ENCODE assay signal across 20 cellular contexts in the genomic region with DNA sequence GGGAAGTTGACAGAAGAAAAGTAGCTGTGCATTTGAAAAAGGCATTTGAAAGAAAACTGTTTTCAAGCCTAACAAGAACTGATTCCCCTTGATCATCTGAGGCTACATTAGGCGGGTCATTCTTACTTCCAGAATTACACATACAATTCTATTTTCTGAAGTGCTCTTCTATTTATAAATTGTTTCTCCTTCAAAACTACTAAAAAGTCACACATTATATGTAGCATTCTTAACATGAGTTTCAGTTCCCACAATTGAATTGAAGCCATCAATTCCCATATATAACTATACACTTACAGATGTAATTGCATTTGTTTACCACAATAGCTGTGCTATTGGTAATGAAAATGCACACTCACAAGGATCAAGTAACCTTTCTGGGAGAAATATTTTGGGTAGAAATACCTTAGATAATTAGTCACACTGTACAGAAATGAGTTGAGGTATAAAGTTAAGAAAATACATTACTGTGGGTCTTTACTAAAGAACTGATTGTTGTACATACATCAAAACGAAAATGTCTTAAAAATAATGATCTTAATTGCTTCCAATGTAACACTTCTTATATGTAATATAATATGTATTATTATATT.
"Had no signal": no experiment of that assay in that cellular context is flagged by ENCODE, and none has a peak within 500 bp of the region (broad histone marks: within the 10 kb centered on the region; RNA-seq: fewer than 3 reads in every experiment).

No MANE protein-coding gene starts in this region.

- H3K4me3 ChIP-seq: PC-9 had no signal

- H3K4me2 ChIP-seq: PC-9 had no signal

- DNase-seq: activated B cell treated with CpG ODN at 0.5 μM for 24 hours; activated CD4-positive, alpha-beta T cell treated with anti-CD3 and anti-CD28 coated beads for 1 hour; activated CD4-positive, alpha-beta T cell treated with anti-CD3 and anti-CD28 coated beads, Interleukin-2, amount 10 ng/mL, durations not matched to agents 24 days and 14 days; activated CD4-positive, alpha-beta T cell treated with anti-CD3 and anti-CD28 coated beads, Interleukin-2, amount 50 U/mL, for 48 hours; activated CD8-positive, alpha-beta memory T cell treated with anti-CD3 and anti-CD28 coated beads, Interleukin-2, amount 10 ng/mL, durations not matched to agents 7 days and 5 days; activated effector memory CD4-positive, alpha-beta T cell treated with Interleukin-2 at 50 U/mL for 16 hours; activated naive CD4-positive, alpha-beta T cell; activated naive CD8-positive, alpha-beta T cell treated with anti-CD3 and anti-CD28 coated beads, Interleukin-2, amount 50 U/mL, for 24 hours; activated T-cell treated with anti-CD3 and anti-CD28 coated beads, Interleukin-2, amount 50 U/mL, for 24 hours; amniotic stem cell; NCI-H1105; NCI-H1436; NCI-H187; NCI-H2081 treated with DMSO at 0.1 percent for 48 hours; NCI-H446 treated with DMSO at 0.1 percent for 48 hours; NCI-H524 treated with DMSO at 0.1 percent for 48 hours; NCI-H748 treated with DMSO at 0.1 percent for 48 hours; PC-9; SHP77 treated with DMSO at 0.1 percent for 48 hours had no signal

- ATAC-seq: activated CD8-positive, alpha-beta memory T cell treated with anti-CD3 and anti-CD28 coated beads, Interleukin-2, amount 10 ng/mL, durations not matched to agents 7 days and 5 days; activated naive CD4-positive, alpha-beta T cell treated with anti-CD3 and anti-CD28 coated beads, Interleukin-2, amount 50 U/mL, for 72 hours; activated naive CD8-positive, alpha-beta T cell treated with anti-CD3 and anti-CD28 coated beads, Interleukin-2, amount 50 U/mL, for 24 hours had no signal

- H3K27ac ChIP-seq: PC-9 had no signal
